Comparison of ENCODE assay signal across 30 cellular contexts in the genomic region with DNA sequence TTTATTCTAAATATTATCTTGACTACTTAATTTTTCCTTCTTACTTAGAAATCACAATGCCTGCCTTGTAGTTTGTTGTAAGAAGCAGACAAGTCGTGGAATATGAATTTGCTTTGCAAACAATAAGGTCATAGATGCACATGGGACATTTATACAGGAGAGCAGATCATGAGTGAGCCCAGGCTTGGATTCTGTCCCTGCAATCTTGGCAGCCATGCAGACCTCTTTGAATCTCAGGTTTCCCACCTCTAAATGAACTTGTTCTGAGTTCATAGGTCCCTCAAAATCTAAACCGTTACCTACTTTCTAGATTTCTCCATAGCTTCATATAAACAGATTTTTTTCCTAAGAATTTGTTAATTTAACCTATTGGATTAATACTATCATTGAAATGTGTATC. TPM values are rescaled to one million over a fixed set of nuclear protein-coding genes. Genes with fewer than 3 reads are reported as not detected.
"Had no signal": no experiment of that assay in that cellular context is flagged by ENCODE, and none has a peak within 500 bp of the region (broad histone marks: within the 10 kb centered on the region; RNA-seq: fewer than 3 reads in every experiment).

No MANE protein-coding gene starts in this region.

- FAIRE-seq: bronchial epithelial cell, endometrium, endothelial cell of umbilical vein had no signal

- H3K4me1 ChIP-seq: colonic mucosa, heart right ventricle had no signal

- H3K9me3 ChIP-seq: colonic mucosa, gastroesophageal sphincter, heart right ventricle had no signal

- DNase-seq: activated CD4-positive, alpha-beta memory T cell treated with anti-CD3 and anti-CD28 coated beads, Interleukin-2, amount 10 ng/mL, durations not matched to agents 7 days and 5 days; activated CD4-positive, alpha-beta T cell treated with anti-CD3 and anti-CD28 coated beads for 1 hour; activated CD4-positive, alpha-beta T cell treated with anti-CD3 and anti-CD28 coated beads for 4 hours; activated CD4-positive, alpha-beta T cell treated with anti-CD3 and anti-CD28 coated beads, Interleukin-2, amount 10 ng/mL, durations not matched to agents 7 days and 5 days; activated CD4-positive, alpha-beta T cell treated with anti-CD3 and anti-CD28 coated beads, Interleukin-2, amount 50 U/mL, for 4 hours; activated CD4-positive, CD25-positive, alpha-beta regulatory T cell; activated CD8-positive, alpha-beta memory T cell treated with anti-CD3 and anti-CD28 coated beads, Interleukin-2, amount 50 U/mL, for 48 hours; activated effector memory CD4-positive, alpha-beta T cell treated with Interleukin-2 at 50 U/mL for 16 hours; activated gamma-delta T cell treated with Interleukin-2 at 50 U/mL for 16 hours; activated naive CD4-positive, alpha-beta T cell treated with anti-CD3 and anti-CD28 coated beads, Interleukin-2, amount 50 U/mL, for 16 hours; activated naive CD4-positive, alpha-beta T cell treated with Interleukin-2 at 50 U/mL for 16 hours; activated T-cell treated with anti-CD3 and anti-CD28 coated beads for 4 hours; activated T-cell treated with anti-CD3 and anti-CD28 coated beads, Interleukin-2, amount 50 U/mL, for 24 hours; amniotic stem cell; anterior cingulate cortex; brain microvascular endothelial cell; colonic mucosa; effector CD8-positive, alpha-beta T cell; foreskin fibroblast; heart right ventricle; T-helper 2 cell had no signal

- H3K27ac ChIP-seq: brain microvascular endothelial cell, colonic mucosa, epithelial cell of prostate, heart right ventricle, hepatocyte had no signal

- H3K4me3 ChIP-seq: colonic mucosa, gastroesophageal sphincter, heart right ventricle, hepatocyte had no signal

- H3K36me3 ChIP-seq: brain microvascular endothelial cell, colonic mucosa had no signal

- H3K27me3 ChIP-seq: brain microvascular endothelial cell, colonic mucosa, gastroesophageal sphincter, heart right ventricle, hepatocyte had no signal

- ATAC-seq: activated T-helper 17 cell treated with anti-CD3 and anti-CD28 coated beads, Interleukin-2, amount 50 U/mL, for 72 hours; esophagus mucosa; gastroesophageal sphincter; heart right ventricle had no signal

RNA-seq across cellular contexts. Expression of gene KIAA0408, which starts 19.5 kb away (rescaled TPM):
- total RNA-seq: bronchial epithelial cell, dermis microvascular lymphatic vessel endothelial cell, endothelial cell of umbilical vein had no signal
- polyA plus RNA-seq: endothelial cell of umbilical vein had no signal
